ENCODE assay signal across 8 cellular contexts in the genomic region with DNA sequence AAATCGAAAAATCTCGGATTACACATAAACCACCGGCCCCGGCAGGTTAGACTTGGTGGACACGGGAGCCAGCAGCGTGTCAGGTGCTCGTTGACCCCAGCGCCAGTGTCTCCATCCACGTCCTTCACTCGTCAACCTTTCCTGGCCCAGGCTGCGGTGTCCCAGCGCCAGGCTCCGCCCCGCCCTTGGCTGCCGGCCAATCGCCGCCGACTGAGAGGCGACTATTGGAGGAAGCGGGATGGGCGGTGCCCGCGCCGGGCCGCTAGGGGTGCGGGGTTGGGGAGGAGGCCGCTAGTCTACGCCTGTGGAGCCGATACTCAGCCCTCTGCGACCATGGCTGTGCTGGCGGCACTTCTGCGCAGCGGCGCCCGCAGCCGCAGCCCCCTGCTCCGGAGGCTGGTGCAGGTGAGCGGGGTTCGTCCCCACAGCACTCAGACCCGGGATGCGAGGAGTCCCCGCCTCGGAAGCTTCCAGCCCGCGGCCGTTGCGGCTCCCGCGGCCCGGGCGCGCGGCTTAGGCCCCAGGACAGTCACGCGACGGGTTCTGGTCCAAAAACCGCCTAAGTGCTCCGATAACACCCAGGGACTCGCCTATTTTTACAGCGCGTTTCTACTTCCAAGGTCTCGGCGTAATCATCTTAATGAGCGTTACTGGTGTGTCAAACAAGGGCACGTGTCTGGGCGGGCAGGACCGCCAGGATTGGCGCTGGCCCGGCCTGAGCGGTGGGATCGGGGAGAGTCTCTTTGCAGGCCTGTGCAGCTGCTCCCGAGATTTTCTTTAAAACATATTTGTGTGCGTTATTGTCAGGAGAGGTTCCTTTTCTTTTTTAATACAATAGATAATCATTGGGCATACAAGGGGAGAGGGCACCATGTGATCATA. TPM values are rescaled to one million over a fixed set of nuclear protein-coding genes. Genes with fewer than 3 reads are reported as not detected.
DNase-seq lines count a peak whose midpoint lies in the region; ATAC-seq and TF ChIP-seq lines count a peak whose summit lies in the region.

Gene ACAT1, plus strand, starts transcription at position 294 of the 882 bp plus-strand sequence. Its CDS starts 40 bp downstream, at position 334.

- peaks cover 43% of the 10 kb centered on the region for H3K4me1 Mint-ChIP-seq in activated naive CD4-positive, alpha-beta T cell treated with anti-CD3 and anti-CD28 coated beads, Interleukin-2, amount 50 U/mL, for 24 hours

- WGBS in SK-N-SH (ENCODE audit: low lambda C conversion rate), result under 1% methylated on average over 27 of the region's 73 CpGs

- H3K9me3 ChIP-seq in SK-N-SH, result no peaks in the 10 kb centered on the region
- no peaks in the 10 kb centered on the region for H3K9me3 ChIP-seq in osteoblast (ENCODE audit: low read depth, low read length)
- no peaks in the 10 kb centered on the region for H3K9me3 ChIP-seq in thoracic aorta

- H2AFZ ChIP-seq in SK-N-SH (ENCODE audit: low read depth) (peak within 1 kb of the TSS; percentile 93), osteoblast (ENCODE audit: low read length) (peak within 1 kb of the TSS; percentile 82)

- peaks cover 2% of the 10 kb centered on the region for H3K36me3 Mint-ChIP-seq in activated naive CD4-positive, alpha-beta T cell treated with anti-CD3 and anti-CD28 coated beads, Interleukin-2, amount 50 U/mL, for 24 hours

- H3K9me3 Mint-ChIP-seq in activated naive CD4-positive, alpha-beta T cell treated with anti-CD3 and anti-CD28 coated beads, Interleukin-2, amount 50 U/mL, for 24 hours, result no peaks in the 10 kb centered on the region

- peak within 1 kb of the TSS; percentile 97 for H3K4me3 Mint-ChIP-seq in activated naive CD4-positive, alpha-beta T cell treated with anti-CD3 and anti-CD28 coated beads, Interleukin-2, amount 50 U/mL, for 24 hours

- H3K79me2 ChIP-seq in SK-N-SH (ENCODE audit: insufficient read depth) (peaks cover 49% of the 10 kb centered on the region), osteoblast (ENCODE audit: insufficient read depth, low read length) (peaks cover 49% of the 10 kb centered on the region)

- TF ChIP-seq CTCF in GM10248 (IDR thresholded peaks at IDR 0.05; ENCODE audit: control extremely low read depth, extremely low read depth, low read depth, missing control alignments) (no peak), SK-N-SH (IDR thresholded peaks at IDR 0.05) (peak; percentile 17; the same call in 1 of the 2 replicates), osteoblast (IDR thresholded peaks at IDR 0.05; ENCODE audit: extremely low read depth, low read depth, low read length) (no peak), thoracic aorta (IDR thresholded peaks at IDR 0.05) (peak; percentile 52)

- DNase-seq in GM10248 (ENCODE audit: extremely low spot score) (peak; percentile 94), NCI-H1048 (lab: John Stamatoyannopoulos, UW) (peak; percentile 87), SK-N-SH (peak; percentile 96), glomerular endothelial cell (ENCODE audit: extremely low read depth, low read depth, low spot score) (peak; percentile 51), osteoblast (ENCODE audit: insufficient read length, low spot score, missing footprints) (peak; percentile 97), thoracic aorta (ENCODE audit: low spot score) (peak; percentile 86)

- peaks cover 10% of the 10 kb centered on the region for H3F3A ChIP-seq in SK-N-SH (replicated peaks; ENCODE audit: insufficient read depth)

- TF ChIP-seq EP300 in SK-N-SH (IDR thresholded peaks at IDR 0.05; ENCODE audit: borderline replicate concordance in 1 of 2, low read depth in 1 of 2, low read length in 1 of 2), result no peak

- peak within 1 kb of the TSS; percentile 81 for H3K27ac Mint-ChIP-seq in activated naive CD4-positive, alpha-beta T cell treated with anti-CD3 and anti-CD28 coated beads, Interleukin-2, amount 50 U/mL, for 24 hours

- TF ChIP-seq RAD21 in SK-N-SH (IDR thresholded peaks at IDR 0.05; ENCODE audit: low read length), result no peak

- H3K4me2 ChIP-seq in SK-N-SH (peak within 1 kb of the TSS; percentile 95), osteoblast (ENCODE audit: insufficient read depth, low read length) (peak within 1 kb of the TSS; percentile 92)

- H3K27me3 Mint-ChIP-seq in activated naive CD4-positive, alpha-beta T cell treated with anti-CD3 and anti-CD28 coated beads, Interleukin-2, amount 50 U/mL, for 24 hours, result no peaks in the 10 kb centered on the region

- CTCF ChIA-PET in GM10248 (lab: Yijun Ruan, JAX) (interaction anchor here (1.3 kb wide), 1 partner anchor 40 kb away, joined by 3 read pairs; no protein-coding TSS in a partner anchor), SK-N-SH (lab: Yijun Ruan, JAX) (interaction anchor here (1.0 to 1.2 kb wide), 4 partner anchors 22 to 527 kb away, joined by 3 to 4 read pairs (median 4); partner anchors contain the start of genes ATM and NPAT)

- H3K9ac ChIP-seq in SK-N-SH, result peak within 1 kb of the TSS; percentile 84

- H3K27ac ChIP-seq in SK-N-SH (ENCODE audit: low read depth in 2 of 2, low read length in 1 of 2), result peak within 1 kb of the TSS; percentile 67 to 71
- peak within 1 kb of the TSS; percentile 79 for H3K27ac ChIP-seq in osteoblast (ENCODE audit: low read depth, low read length)
- peak within 1 kb of the TSS; percentile 87 to 88 for H3K27ac ChIP-seq in thoracic aorta

- no peaks in the 10 kb centered on the region for H3K27me3 ChIP-seq in SK-N-SH (ENCODE audit: insufficient read depth)
- H3K27me3 ChIP-seq in osteoblast (ENCODE audit: insufficient read depth, low read length), result no peaks in the 10 kb centered on the region
- H3K27me3 ChIP-seq in thoracic aorta (replicated peaks; ENCODE audit: insufficient read depth), result no peaks in the 10 kb centered on the region

- ATAC-seq in HG02571 (IDR thresholded peaks at IDR 0.05; ENCODE audit: unreplicated experiment), result peak; percentile 96
- ATAC-seq in thoracic aorta (ENCODE audit: insufficient number of reproducible peaks, low FRiP score, low read depth), result peak; percentile 92

- H4K20me1 ChIP-seq in SK-N-SH (ENCODE audit: insufficient read depth), result no peaks in the 10 kb centered on the region
- no peaks in the 10 kb centered on the region for H4K20me1 ChIP-seq in osteoblast (ENCODE audit: insufficient read depth, low read length)

- POLR2A ChIA-PET in GM10248 (lab: Yijun Ruan, JAX) (interaction anchor here (0.6 to 0.7 kb wide), 2 partner anchors 41 to 235 kb away, joined by 3 read pairs; no protein-coding TSS in a partner anchor), SK-N-SH (lab: Yijun Ruan, JAX) (no interaction called here)

- H3K4me1 ChIP-seq in SK-N-SH (ENCODE audit: control insufficient read depth in 1 of 2, insufficient read depth in 2 of 2, low read depth in 1 of 2, low read length in 1 of 2) (peaks cover 0 to 22% of the 10 kb centered on the region in 2 experiments; a peak in 3 of 4 replicates), osteoblast (ENCODE audit: insufficient read depth, low read length) (peaks cover 15% of the 10 kb centered on the region), thoracic aorta (ENCODE audit: control insufficient read depth in 1 of 2, low read depth in 2 of 2) (peaks cover 21 to 28% of the 10 kb centered on the region in 2 donors)

- H3K4me3 ChIP-seq in SK-N-SH (ENCODE audit: low read depth in 2 of 2, low read length in 1 of 2) (peak within 1 kb of the TSS; percentile 68 to 89), osteoblast (ENCODE audit: insufficient read depth, low read length) (peak within 1 kb of the TSS; percentile 82), thoracic aorta (peak within 1 kb of the TSS; percentile 79)

- no peaks in the 10 kb centered on the region for H3K9me2 ChIP-seq in SK-N-SH

- H3K36me3 ChIP-seq in SK-N-SH (replicated peaks in 1 of 2; ENCODE audit: control insufficient read depth in 1 of 2, insufficient read depth in 2 of 2, low read length in 1 of 2) (no peaks in the 10 kb centered on the region), osteoblast (ENCODE audit: insufficient read depth, low read length) (no peaks in the 10 kb centered on the region), thoracic aorta (no peaks in the 10 kb centered on the region)

TF ChIP-seq in SK-N-SH, 30 proteins besides CTCF, POLR2A, EP300 and RAD21 (continues in another document):
- TF ChIP-seq RXRA (IDR thresholded peaks at IDR 0.05; ENCODE audit: borderline replicate concordance, low read depth), result no peak
- no peak for TF ChIP-seq FOXJ3 (CRISPR knock-in tag; IDR thresholded peaks at IDR 0.05)
- TF ChIP-seq NFIC (IDR thresholded peaks at IDR 0.05; ENCODE audit: borderline replicate concordance), result peak; percentile 91
- no peak for TF ChIP-seq YY1 (IDR thresholded peaks at IDR 0.05; ENCODE audit: low read depth)
- no peak for TF ChIP-seq FOXM1 (IDR thresholded peaks at IDR 0.05; ENCODE audit: low read depth)
- TF ChIP-seq, protein P1, sequence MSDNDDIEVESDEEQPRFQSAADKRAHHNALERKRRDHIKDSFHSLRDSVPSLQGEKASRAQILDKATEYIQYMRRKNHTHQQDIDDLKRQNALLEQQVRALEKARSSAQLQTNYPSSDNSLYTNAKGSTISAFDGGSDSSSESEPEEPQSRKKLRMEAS (IDR thresholded peaks at IDR 0.05; ENCODE audit: low read depth), result peak; percentile 93
- TF ChIP-seq TCF12 (IDR thresholded peaks at IDR 0.05), result no peak
- peak; percentile 32; the same call in 1 of the 2 replicates for TF ChIP-seq PBX3 (IDR thresholded peaks at IDR 0.05)
- no peak for TF ChIP-seq EZH2phosphoT487 (IDR thresholded peaks at IDR 0.05; ENCODE audit: borderline replicate concordance, low read depth)
- peak; percentile 73 for TF ChIP-seq TAF1 (IDR thresholded peaks at IDR 0.05; ENCODE audit: borderline replicate concordance, low read depth, low read length)
- TF ChIP-seq NRF1 (IDR thresholded peaks at IDR 0.05; ENCODE audit: low read depth, low read length), result no peak
- no peak for TF ChIP-seq FOSL2 (IDR thresholded peaks at IDR 0.05; ENCODE audit: borderline replicate concordance, low read depth)

RNA-seq across cellular contexts. Expression of gene ACAT1, which starts in this region (rescaled TPM):
- 78.8 and 91.2 TPM in 2 replicates for polyA plus RNA-seq in SK-N-SH (2012; rRNA removed)
- polyA plus RNA-seq in SK-N-SH (2012; cell fraction: cytosol; rRNA removed), result 103 and 131 TPM in 2 replicates
- polyA plus RNA-seq in SK-N-SH (2012; cell fraction: nucleus; rRNA removed), result 34.0 and 44.1 TPM in 2 replicates
- total RNA-seq in glomerular endothelial cell, result 98.5 and 210 TPM in 2 replicates
- total RNA-seq in osteoblast, result 96.6 and 105 TPM in 2 replicates
- 100 to 1,000 TPM; 101 to 141 TPM for total RNA-seq in thoracic aorta

Comparison
In these comparisons a context has a peak if more than half of its experiments do, and no peak if none do; other contexts are left out.
1. Peak in every context shown above with its lines: DNase-seq, ATAC-seq, H3K4me3 ChIP-seq and H3K27ac ChIP-seq.
2. CTCF ChIP-seq: peak in SK-N-SH (single experiment) and thoracic aorta (single experiment); none in GM10248 (single experiment) and osteoblast (single experiment).